Comparison of ENCODE assay signal across 9 cellular contexts in genomic region chr9:97109194-97109811, GRCh38.
DNase-seq lines count a peak whose midpoint lies in the region; ATAC-seq and TF ChIP-seq lines count a peak whose summit lies in the region.
"Had no signal": no experiment of that assay in that cellular context is flagged by ENCODE, and none has a peak within 500 bp of the region (broad histone marks: within the 10 kb centered on the region; RNA-seq: fewer than 3 reads in every experiment).

No MANE protein-coding gene starts in this region.

- ATAC-seq in GM18505 (IDR thresholded peaks at IDR 0.05; ENCODE audit: unreplicated experiment) = no peak

- no peaks in the 10 kb centered on the region for H3K27me3 ChIP-seq in hepatocyte

- H3K36me3 ChIP-seq in hepatocyte (replicated peaks; ENCODE audit: insufficient read depth, low read depth) = no peaks in the 10 kb centered on the region

- WGBS in hepatocyte (ENCODE audit: low lambda C conversion rate, missing lambda C conversion rate) = 28% methylated on average over 4 of the region's 4 CpGs

- no peaks in the 10 kb centered on the region for H3K9me3 ChIP-seq in hepatocyte (ENCODE audit: low read depth)

- H3K9me3 Mint-ChIP-seq in activated T-cell treated with anti-CD3 and anti-CD28 coated beads, Interleukin-2, amount 50 U/mL, for 24 hours = no peaks in the 10 kb centered on the region
- no peaks in the 10 kb centered on the region for H3K9me3 Mint-ChIP-seq in activated T-helper 1 cell treated with anti-CD3 and anti-CD28 coated beads, Interleukin-12 subunit alpha, Interleukin-12 subunit beta, Interleukin-2, Interleukin-4 antibody, amounts not matched to agents 30 ng/mL and 10 ng/mL and 1 ng/mL, durations not matched to agents 14 hours and 24 hours and 36 hours

- DNase-seq in activated T-cell treated with anti-CD3 and anti-CD28 coated beads for 4 hours (peak; percentile 4), NCI-H2029 (lab: John Stamatoyannopoulos, UW) (peak; percentile 41), hepatocyte (ENCODE audit: low spot score) (peak; percentile 65), NCI-H345 (lab: John Stamatoyannopoulos, UW) (no peak)
- DNase-seq in activated T-cell treated with anti-CD3 and anti-CD28 coated beads, Interleukin-2, amount 50 U/mL, for 24 hours = no peak
- DNase-seq in activated T-helper 1 cell treated with anti-CD3 and anti-CD28 coated beads, Interleukin-12 subunit alpha, Interleukin-12 subunit beta, Interleukin-2, Interleukin-4 antibody, amounts not matched to agents 30 ng/mL and 10 ng/mL and 1 ng/mL, durations not matched to agents 14 hours and 24 hours and 36 hours (ENCODE audit: low spot score) = peak; percentile 8
- peak; percentile 45 to 51 for DNase-seq in stimulated activated CD4-positive, alpha-beta T cell treated with anti-CD3 and anti-CD28 coated beads, Interleukin-2, amount 100 ng/mL, for 24 hours

- H3K27me3 Mint-ChIP-seq in activated T-cell treated with anti-CD3 and anti-CD28 coated beads, Interleukin-2, amount 50 U/mL, for 24 hours = peaks cover 8% of the 10 kb centered on the region
- H3K27me3 Mint-ChIP-seq in activated T-helper 1 cell treated with anti-CD3 and anti-CD28 coated beads, Interleukin-12 subunit alpha, Interleukin-12 subunit beta, Interleukin-2, Interleukin-4 antibody, amounts not matched to agents 30 ng/mL and 10 ng/mL and 1 ng/mL, durations not matched to agents 14 hours and 24 hours and 36 hours (ENCODE audit: insufficient read depth) = peaks cover 4% of the 10 kb centered on the region

- no peak overlapping the region for H3K4me2 ChIP-seq in hepatocyte

- H3K4me3 Mint-ChIP-seq in activated T-cell treated with anti-CD3 and anti-CD28 coated beads, Interleukin-2, amount 50 U/mL, for 24 hours = no peak overlapping the region
- no peak overlapping the region for H3K4me3 Mint-ChIP-seq in activated T-helper 1 cell treated with anti-CD3 and anti-CD28 coated beads, Interleukin-12 subunit alpha, Interleukin-12 subunit beta, Interleukin-2, Interleukin-4 antibody, amounts not matched to agents 30 ng/mL and 10 ng/mL and 1 ng/mL, durations not matched to agents 14 hours and 24 hours and 36 hours
- H3K4me3 Mint-ChIP-seq: activated naive CD8-positive, alpha-beta T cell had no signal

- TF ChIP-seq POLR2A in GM18505 (IDR thresholded peaks at IDR 0.05; ENCODE audit: borderline replicate concordance, extremely low read depth, insufficient read depth, insufficient read length) = no peak

- H2AFZ ChIP-seq in hepatocyte = no peak overlapping the region

- no peaks in the 10 kb centered on the region for H4K20me1 ChIP-seq in hepatocyte (ENCODE audit: insufficient read depth, poor library complexity, severe bottlenecking)

- no peaks in the 10 kb centered on the region for H3K4me1 ChIP-seq in hepatocyte (ENCODE audit: insufficient read depth)

- H3K27ac ChIP-seq in hepatocyte = no peak overlapping the region

- peaks cover 3% of the 10 kb centered on the region for H3K4me1 Mint-ChIP-seq in activated T-cell treated with anti-CD3 and anti-CD28 coated beads, Interleukin-2, amount 50 U/mL, for 24 hours (ENCODE audit: low read depth)
- H3K4me1 Mint-ChIP-seq in activated T-helper 1 cell treated with anti-CD3 and anti-CD28 coated beads, Interleukin-12 subunit alpha, Interleukin-12 subunit beta, Interleukin-2, Interleukin-4 antibody, amounts not matched to agents 30 ng/mL and 10 ng/mL and 1 ng/mL, durations not matched to agents 14 hours and 24 hours and 36 hours (ENCODE audit: low read depth) = no peaks in the 10 kb centered on the region

- H3K36me3 Mint-ChIP-seq in activated T-cell treated with anti-CD3 and anti-CD28 coated beads, Interleukin-2, amount 50 U/mL, for 24 hours (ENCODE audit: low read depth) = no peaks in the 10 kb centered on the region
- no peaks in the 10 kb centered on the region for H3K36me3 Mint-ChIP-seq in activated T-helper 1 cell treated with anti-CD3 and anti-CD28 coated beads, Interleukin-12 subunit alpha, Interleukin-12 subunit beta, Interleukin-2, Interleukin-4 antibody, amounts not matched to agents 30 ng/mL and 10 ng/mL and 1 ng/mL, durations not matched to agents 14 hours and 24 hours and 36 hours (ENCODE audit: low read depth)

- H3K9me2 ChIP-seq in hepatocyte (replicated peaks; ENCODE audit: insufficient read depth) = no peaks in the 10 kb centered on the region

- H3K79me2 ChIP-seq in hepatocyte = no peaks in the 10 kb centered on the region

- H3K4me3 ChIP-seq in hepatocyte = no peak overlapping the region

- peak; percentile 53 for TF ChIP-seq CTCF in hepatocyte (IDR thresholded peaks at IDR 0.05; ENCODE audit: poor library complexity)

- no peak overlapping the region for H3K27ac Mint-ChIP-seq in activated T-cell treated with anti-CD3 and anti-CD28 coated beads, Interleukin-2, amount 50 U/mL, for 24 hours
- no peak overlapping the region for H3K27ac Mint-ChIP-seq in activated T-helper 1 cell treated with anti-CD3 and anti-CD28 coated beads, Interleukin-12 subunit alpha, Interleukin-12 subunit beta, Interleukin-2, Interleukin-4 antibody, amounts not matched to agents 30 ng/mL and 10 ng/mL and 1 ng/mL, durations not matched to agents 14 hours and 24 hours and 36 hours
- H3K27ac Mint-ChIP-seq: activated naive CD8-positive, alpha-beta T cell had no signal

- intact Hi-C loops in activated T-helper 1 cell treated with anti-CD3 and anti-CD28 coated beads, Interleukin-12 subunit alpha, Interleukin-12 subunit beta, Interleukin-2, Interleukin-4 antibody, amounts not matched to agents 30 ng/mL and 10 ng/mL and 1 ng/mL, durations not matched to agents 14 hours and 24 hours and 36 hours (cut with micrococcal nuclease) = loop anchor here (1.0 kb wide), 1 partner anchor 252 kb away; no protein-coding TSS in a partner anchor

Comparison
In these comparisons a context has a peak if more than half of its experiments do, and no peak if none do; other contexts are left out.
1. DNase-seq: peak in activated T-cell treated with anti-CD3 and anti-CD28 coated beads for 4 hours (single experiment), NCI-H2029 (single experiment), activated T-helper 1 cell treated with anti-CD3 and anti-CD28 coated beads, Interleukin-12 subunit alpha, Interleukin-12 subunit beta, Interleukin-2, Interleukin-4 antibody, amounts not matched to agents 30 ng/mL and 10 ng/mL and 1 ng/mL, durations not matched to agents 14 hours and 24 hours and 36 hours (single experiment), hepatocyte (single experiment) and stimulated activated CD4-positive, alpha-beta T cell treated with anti-CD3 and anti-CD28 coated beads, Interleukin-2, amount 100 ng/mL, for 24 hours (2 of 2); none in activated T-cell treated with anti-CD3 and anti-CD28 coated beads, Interleukin-2, amount 50 U/mL, for 24 hours (single experiment) and NCI-H345 (single experiment).